In genomic region chr11:47460571-47461235, GRCh38 we compare ENCODE assay signal across 1 cellular context.
TF ChIP-seq lines count a peak whose summit lies in the region.

No MANE protein-coding gene starts in this region.

TF ChIP-seq in WTC11, 78 proteins besides CTCF, POLR2A, EP300 and RAD21:
- TF ChIP-seq, protein P1, sequence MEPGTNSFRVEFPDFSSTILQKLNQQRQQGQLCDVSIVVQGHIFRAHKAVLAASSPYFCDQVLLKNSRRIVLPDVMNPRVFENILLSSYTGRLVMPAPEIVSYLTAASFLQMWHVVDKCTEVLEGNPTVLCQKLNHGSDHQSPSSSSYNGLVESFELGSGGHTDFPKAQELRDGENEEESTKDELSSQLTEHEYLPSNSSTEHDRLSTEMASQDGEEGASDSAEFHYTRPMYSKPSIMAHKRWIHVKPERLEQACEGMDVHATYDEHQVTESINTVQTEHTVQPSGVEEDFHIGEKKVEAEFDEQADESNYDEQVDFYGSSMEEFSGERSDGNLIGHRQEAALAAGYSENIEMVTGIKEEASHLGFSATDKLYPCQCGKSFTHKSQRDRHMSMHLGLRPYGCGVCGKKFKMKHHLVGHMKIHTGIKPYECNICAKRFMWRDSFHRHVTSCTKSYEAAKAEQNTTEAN (CRISPR knock-in tag; IDR thresholded peaks at IDR 0.05): no peak
- TF ChIP-seq ZNF263 (CRISPR knock-in tag; IDR thresholded peaks at IDR 0.05; ENCODE audit: low read depth) (no peak), ZNF281 (CRISPR knock-in tag; IDR thresholded peaks at IDR 0.05) (no peak), ZNF416 (CRISPR knock-in tag; IDR thresholded peaks at IDR 0.05) (no peak), CDX4 (CRISPR knock-in tag; IDR thresholded peaks at IDR 0.05; ENCODE audit: borderline replicate concordance) (no peak)
TF ChIP-seq in WTC11: peak in this region for 0.
